8 cellular contexts compared by ENCODE assay signal in genomic region chr10:129968937-129969527, GRCh38. TPM values are rescaled to one million over a fixed set of nuclear protein-coding genes. Genes with fewer than 3 reads are reported as not detected.
DNase-seq lines count a peak whose midpoint lies in the region; ATAC-seq and TF ChIP-seq lines count a peak whose summit lies in the region.

No MANE protein-coding gene starts in this region.

- no peaks in the 10 kb centered on the region for H4K20me1 ChIP-seq in fibroblast of lung (ENCODE audit: control insufficient read depth, extremely low read depth, insufficient read depth, low read length)

- H3K4me2 ChIP-seq in fibroblast of lung (ENCODE audit: extremely low read depth, insufficient read depth, low read length): no peak overlapping the region

- DNase-seq in ELR (ENCODE audit: low read depth) (peak; percentile 45), NCI-H748 (lab: John Stamatoyannopoulos, UW; ENCODE audit: unreplicated experiment) (peak; percentile 76), fibroblast of lung (ENCODE audit: low read depth in 2 of 2) (no peak), retinal pigment epithelial cell (ENCODE audit: low read depth) (no peak), HCEC 1CT (no peak), OCI-M1 (lab: John Stamatoyannopoulos, UW) (no peak), HPDE6-E6E7 (ENCODE audit: extremely low spot score) (no peak)

- no peak overlapping the region for H2AFZ ChIP-seq in fibroblast of lung (ENCODE audit: low read length)

- H3K79me2 ChIP-seq in fibroblast of lung (ENCODE audit: control insufficient read depth, insufficient read depth, low read length): no peaks in the 10 kb centered on the region

- ATAC-seq in HG02588 (IDR thresholded peaks at IDR 0.05; ENCODE audit: unreplicated experiment): no peak

- no peak overlapping the region for H3K9ac ChIP-seq in fibroblast of lung (ENCODE audit: insufficient read depth, low read length)

- H3K27ac ChIP-seq in fibroblast of lung (ENCODE audit: insufficient read depth, low read length): no peak overlapping the region

- peak; percentile 42 to 51 for TF ChIP-seq CTCF in fibroblast of lung (conservative IDR thresholded peaks at IDR 0.05 in 1 of 2, IDR thresholded peaks at IDR 0.05 in 1 of 2; ENCODE audit: low read depth in 1 of 2, low read length in 2 of 2)
- TF ChIP-seq CTCF in retinal pigment epithelial cell (conservative IDR thresholded peaks at IDR 0.05; ENCODE audit: low read depth, low read length): peak; percentile 65

- no peaks in the 10 kb centered on the region for H3K9me3 ChIP-seq in fibroblast of lung (ENCODE audit: control insufficient read depth, insufficient read depth, low read depth, low read length)

- H3K27me3 ChIP-seq in fibroblast of lung (ENCODE audit: control insufficient read depth, insufficient read depth, low read length): peaks cover 58% of the 10 kb centered on the region

- no peak overlapping the region for H3K4me3 ChIP-seq in fibroblast of lung (replicated peaks in 1 of 4; ENCODE audit: control extremely low read depth in 1 of 4, insufficient read depth in 1 of 4, low read depth in 3 of 4, low read length in 4 of 4)
- H3K4me3 ChIP-seq in retinal pigment epithelial cell (ENCODE audit: low read length): no peak overlapping the region

- no peaks in the 10 kb centered on the region for H3K36me3 ChIP-seq in fibroblast of lung (ENCODE audit: control insufficient read depth, insufficient read depth, low read length)

- no peaks in the 10 kb centered on the region for H3K4me1 ChIP-seq in fibroblast of lung (ENCODE audit: control insufficient read depth, extremely low read depth, insufficient read depth, low read length)

RNA-seq across cellular contexts. Expression of gene EBF3, which starts 5.0 kb away (rescaled TPM):
- under 0.01 and 0.17 TPM in 2 replicates for total RNA-seq in fibroblast of lung
- polyA plus RNA-seq in fibroblast of lung: 0.12 and 1.0 TPM in 2 replicates
- 0.14 and 0.90 TPM in 2 replicates for polyA plus RNA-seq in fibroblast of lung (2012)
- polyA minus RNA-seq in fibroblast of lung (ENCODE audit: low replicate concordance): 0.39 and 0.93 TPM in 2 replicates

Comparison
In these comparisons a context has a peak if more than half of its experiments do, and no peak if none do; other contexts are left out.
1. DNase-seq: peak in ELR (single experiment) and NCI-H748 (single experiment); none in fibroblast of lung (0 of 2), retinal pigment epithelial cell (single experiment), HCEC 1CT (single experiment), OCI-M1 (single experiment) and HPDE6-E6E7 (single experiment).